Comparison of ENCODE assay signal across 13 cellular contexts in the genomic region with DNA sequence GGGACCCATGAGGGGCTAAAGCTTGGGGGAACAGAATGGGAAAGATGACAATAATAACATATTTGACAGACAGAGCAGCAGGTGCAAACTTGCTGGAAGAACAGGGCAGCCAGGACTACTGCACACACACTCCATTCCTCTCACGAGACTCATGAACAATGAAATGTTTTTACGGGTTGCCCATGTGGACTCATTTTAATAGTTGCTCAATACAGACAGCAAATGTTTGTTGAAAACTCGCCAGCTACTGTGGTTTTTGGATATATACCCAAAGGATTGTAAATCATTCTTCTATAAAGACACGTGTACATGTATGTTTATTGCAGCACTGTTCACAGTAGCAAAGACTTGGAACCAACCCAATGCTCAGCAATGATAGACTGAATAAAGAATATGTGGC. TPM values are rescaled to one million over a fixed set of nuclear protein-coding genes. Genes with fewer than 3 reads are reported as not detected.
"Had no signal": no experiment of that assay in that cellular context is flagged by ENCODE, and none has a peak within 500 bp of the region (broad histone marks: within the 10 kb centered on the region; RNA-seq: fewer than 3 reads in every experiment).

No MANE protein-coding gene starts in this region.

- DNase-seq: activated CD4-positive, alpha-beta T cell treated with anti-CD3 and anti-CD28 coated beads, Interleukin-2, amount 50 U/mL, for 4 hours; activated CD8-positive, alpha-beta memory T cell treated with anti-CD3 and anti-CD28 coated beads, Interleukin-2, amount 10 ng/mL, durations not matched to agents 7 days and 5 days; activated effector memory CD4-positive, alpha-beta T cell treated with anti-CD3 and anti-CD28 coated beads, Interleukin-2, amount 50 U/mL, for 16 hours; activated T-cell treated with anti-CD3 and anti-CD28 coated beads, Interleukin-2, amount 50 U/mL, for 24 hours; immature natural killer cell; occipital lobe; stimulated activated CD4-positive, alpha-beta T cell treated with anti-CD3 and anti-CD28 coated beads, Interleukin-4, amount 100 ng/mL, for 1 hour; stimulated activated CD8-positive, alpha-beta memory T cell treated with anti-CD3 and anti-CD28 coated beads, Interleukin-4, amount 100 ng/mL, for 48 hours; upper lobe of left lung had no signal

- H3K27ac Mint-ChIP-seq: activated CD8-positive, alpha-beta memory T cell treated with anti-CD3 and anti-CD28 coated beads, Interleukin-2, amount 10 ng/mL, durations not matched to agents 7 days and 5 days; activated naive CD8-positive, alpha-beta T cell; activated T-cell treated with anti-CD3 and anti-CD28 coated beads, Interleukin-2, amount 50 U/mL, for 24 hours; immature natural killer cell; natural killer cell treated with Interleukin-12 subunit alpha and Interleukin-12 subunit beta and Interleukin-15 and Interleukin-18, amount 100 ng/mL, for 72 hours; stimulated activated naive CD8-positive, alpha-beta T cell treated with anti-CD3 and anti-CD28 coated beads, Interleukin-15, Interleukin-2, amounts not matched to agents 100 ng/mL and 50 ng/mL, for 24 hours had no signal

- H3K4me3 Mint-ChIP-seq: activated CD8-positive, alpha-beta memory T cell treated with anti-CD3 and anti-CD28 coated beads, Interleukin-2, amount 10 ng/mL, durations not matched to agents 7 days and 5 days; activated naive CD8-positive, alpha-beta T cell; activated T-cell treated with anti-CD3 and anti-CD28 coated beads, Interleukin-2, amount 50 U/mL, for 24 hours; immature natural killer cell; natural killer cell treated with Interleukin-12 subunit alpha and Interleukin-12 subunit beta and Interleukin-15 and Interleukin-18, amount 100 ng/mL, for 72 hours; stimulated activated naive CD8-positive, alpha-beta T cell treated with anti-CD3 and anti-CD28 coated beads, Interleukin-15, Interleukin-2, amounts not matched to agents 100 ng/mL and 50 ng/mL, for 24 hours had no signal

- H3K4me1 Mint-ChIP-seq: activated CD8-positive, alpha-beta memory T cell treated with anti-CD3 and anti-CD28 coated beads, Interleukin-2, amount 10 ng/mL, durations not matched to agents 7 days and 5 days; immature natural killer cell had no signal

- ATAC-seq: activated CD4-positive, CD25-positive, alpha-beta regulatory T cell treated with anti-CD3 and anti-CD28 coated beads, Interleukin-2, amount 50 U/mL, for 24 hours; activated CD8-positive, alpha-beta memory T cell treated with anti-CD3 and anti-CD28 coated beads, Interleukin-2, amount 10 ng/mL, durations not matched to agents 7 days and 5 days; natural killer cell treated with Interleukin-12 subunit alpha and Interleukin-12 subunit beta and Interleukin-15 and Interleukin-18, amount 100 ng/mL, for 72 hours had no signal

- H3K9me3 Mint-ChIP-seq: activated T-cell treated with anti-CD3 and anti-CD28 coated beads, Interleukin-2, amount 50 U/mL, for 24 hours; natural killer cell treated with Interleukin-12 subunit alpha and Interleukin-12 subunit beta and Interleukin-15 and Interleukin-18, amount 100 ng/mL, for 72 hours had no signal

- H3K36me3 Mint-ChIP-seq: activated naive CD8-positive, alpha-beta T cell; immature natural killer cell; natural killer cell treated with Interleukin-12 subunit alpha and Interleukin-12 subunit beta and Interleukin-15 and Interleukin-18, amount 100 ng/mL, for 72 hours had no signal

- H3K4me3 ChIP-seq: upper lobe of left lung had no signal

RNA-seq across cellular contexts. Expression of a gene that starts 10.3 kb away (rescaled TPM):
- polyA plus RNA-seq: immature natural killer cell had no signal
